In the genomic region with DNA sequence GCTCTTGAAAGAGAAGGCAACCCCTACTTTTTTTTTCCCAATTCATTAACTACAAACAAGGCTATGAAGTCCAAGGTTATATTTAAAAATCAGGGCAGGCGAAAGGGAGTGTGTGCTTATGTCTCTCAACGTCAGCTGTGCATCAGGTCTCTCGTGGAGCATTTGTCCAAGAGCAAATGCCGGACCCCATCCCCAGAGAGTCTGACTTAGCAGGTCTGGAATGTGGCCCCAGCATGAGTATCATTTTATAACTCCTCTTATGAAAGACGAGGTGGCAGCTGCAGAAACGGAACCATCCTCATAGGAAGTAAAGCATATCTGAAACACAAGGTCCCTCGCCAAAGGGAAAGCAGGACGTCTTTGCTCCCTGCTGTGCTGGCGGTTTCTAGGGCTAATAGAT, we compare ENCODE assay signal across 2 cellular contexts. TPM values are rescaled to one million over a fixed set of nuclear protein-coding genes. Genes with fewer than 3 reads are reported as not detected.
"Had no signal": no experiment of that assay in that cellular context is flagged by ENCODE, and none has a peak within 500 bp of the region (broad histone marks: within the 10 kb centered on the region; RNA-seq: fewer than 3 reads in every experiment).

No MANE protein-coding gene starts in this region.

RNA-seq across cellular contexts. Expression of a gene that starts 45.8 kb away (rescaled TPM):
- total RNA-seq: G401, GM12878 had no signal
- polyA plus RNA-seq: GM12878 had no signal
